ENCODE assay signal across 12 cellular contexts in the genomic region with DNA sequence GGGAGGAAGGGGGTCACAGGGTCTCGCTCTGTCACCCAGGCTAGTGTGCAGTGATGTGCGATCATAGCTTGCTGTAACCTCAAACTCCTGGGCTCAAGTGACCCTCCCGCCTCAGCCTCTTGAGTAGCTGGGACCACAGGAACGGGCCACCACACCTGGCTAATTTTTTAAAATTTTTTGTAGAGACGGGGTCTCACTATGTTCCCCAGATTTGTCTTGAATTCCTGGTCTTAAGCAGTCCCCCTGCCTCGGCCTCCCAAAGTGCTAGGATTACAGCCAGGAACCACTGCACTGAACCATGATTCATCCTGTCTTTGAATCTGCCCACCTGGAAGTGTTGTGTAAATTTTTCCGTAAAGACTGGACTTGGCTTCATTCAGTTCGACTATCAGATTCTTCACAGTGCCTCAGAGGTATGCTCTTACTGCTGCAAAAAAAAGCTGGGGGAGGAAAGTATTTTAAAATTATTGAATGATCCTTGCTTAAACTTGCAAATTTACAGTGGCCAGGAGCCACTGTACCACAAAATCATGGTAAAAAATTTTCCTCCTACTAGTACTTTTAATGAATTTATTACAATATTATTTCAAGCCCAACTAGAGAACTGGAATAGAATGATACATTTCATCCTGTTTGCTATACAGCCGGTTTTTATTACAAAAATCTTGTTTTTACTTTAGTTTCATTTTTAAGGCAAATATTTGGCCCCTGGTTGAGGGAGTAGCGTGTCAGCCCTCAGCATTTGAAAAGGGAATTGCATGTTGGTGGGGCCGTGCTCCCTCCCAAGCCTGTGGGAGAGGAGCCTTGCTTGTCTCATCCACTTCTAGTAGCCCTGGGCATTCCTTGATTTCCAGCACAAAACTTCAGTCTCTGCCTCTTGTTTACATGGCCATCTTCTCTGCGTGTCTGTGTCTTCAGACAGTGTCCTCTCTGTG.
DNase-seq lines count a peak whose midpoint lies in the region; ATAC-seq, FAIRE-seq and TF ChIP-seq lines count a peak whose summit lies in the region.
"Had no signal": no experiment of that assay in that cellular context is flagged by ENCODE, and none has a peak within 500 bp of the region (broad histone marks: within the 10 kb centered on the region; RNA-seq: fewer than 3 reads in every experiment).

No MANE protein-coding gene starts in this region.

- no peak overlapping the region for H3K23ac ChIP-seq in trophoblast cell (ENCODE audit: low read length)

- H3K4me2 ChIP-seq in endothelial cell of umbilical vein (ENCODE audit: insufficient read depth, low read length) (no peak overlapping the region), trophoblast cell (ENCODE audit: low read length) (no peak overlapping the region)

- H4K12ac ChIP-seq in trophoblast cell (ENCODE audit: low read depth, low read length), result no peak overlapping the region

- peak overlapping the region; percentile 67 for H2BK12ac ChIP-seq in trophoblast cell (ENCODE audit: low read length)

- H3K9me3 ChIP-seq in endothelial cell of umbilical vein (replicated peaks; ENCODE audit: control insufficient read depth, insufficient read depth, low read length), result no peaks in the 10 kb centered on the region
- no peaks in the 10 kb centered on the region for H3K9me3 ChIP-seq in trophoblast cell (ENCODE audit: insufficient read depth, low read depth, low read length)
- no peaks in the 10 kb centered on the region for H3K9me3 ChIP-seq in aorta (ENCODE audit: control insufficient read depth, low read length)

- dilution Hi-C loops in endothelial cell of umbilical vein (cut with MboI; ENCODE audit: extremely low pct_ligation_motif_present, low sequenced_read_pairs), result no loop called here

- H3K4me1 ChIP-seq in endothelial cell of umbilical vein (ENCODE audit: control insufficient read depth, extremely low read depth, insufficient read depth, low read length) (peaks cover 40% of the 10 kb centered on the region), trophoblast cell (ENCODE audit: control insufficient read depth in 1 of 2, insufficient read depth in 2 of 2, low read length in 2 of 2) (peaks cover 10 to 15% of the 10 kb centered on the region in 2 experiments), aorta (ENCODE audit: control insufficient read depth in 1 of 2, insufficient read depth in 2 of 2, low read length in 2 of 2) (peaks cover 0 to 4% of the 10 kb centered on the region in 2 donors)

- H3K79me2 ChIP-seq in endothelial cell of umbilical vein (ENCODE audit: control insufficient read depth, insufficient read depth, low read length), result no peaks in the 10 kb centered on the region
- no peaks in the 10 kb centered on the region for H3K79me2 ChIP-seq in trophoblast cell (ENCODE audit: control insufficient read depth, insufficient read depth, low read length, poor library complexity)

- H3K14ac ChIP-seq in trophoblast cell (ENCODE audit: low read length), result peak overlapping the region; percentile 32

- no peak overlapping the region for H3K18ac ChIP-seq in trophoblast cell (ENCODE audit: low read length)

- H3K27ac ChIP-seq in RWPE1, result peak overlapping the region; percentile 61
- H3K27ac ChIP-seq in endothelial cell of umbilical vein (ENCODE audit: insufficient read depth, low read depth, low read length), result peak overlapping the region; percentile 45
- no peak overlapping the region for H3K27ac ChIP-seq in trophoblast cell (ENCODE audit: low read depth, low read length)
- H3K27ac ChIP-seq in aorta (ENCODE audit: low read depth in 1 of 2, low read length in 2 of 2), result no peak overlapping the region
- H3K27ac ChIP-seq: 22Rv1 had no signal

- in situ Hi-C loops in KBM-7 (cut with MboI; ENCODE audit: low pct_unique_long_range_greater_than_20kb, low sequenced_read_pairs), result no loop called here

- H3K36me3 ChIP-seq in endothelial cell of umbilical vein (ENCODE audit: control insufficient read depth in 2 of 2, extremely low read depth in 1 of 2, insufficient read depth in 2 of 2, low read length in 2 of 2), result no peaks in the 10 kb centered on the region
- H3K36me3 ChIP-seq in trophoblast cell (ENCODE audit: control insufficient read depth in 1 of 2, insufficient read depth in 2 of 2, low read length in 2 of 2), result no peaks in the 10 kb centered on the region
- no peaks in the 10 kb centered on the region for H3K36me3 ChIP-seq in aorta (ENCODE audit: control insufficient read depth in 1 of 2, insufficient read depth in 2 of 2, low read length in 1 of 2)

- H2BK120ac ChIP-seq in trophoblast cell (ENCODE audit: insufficient read depth, low read length, poor library complexity), result no peak overlapping the region

- H3K9me1 ChIP-seq in endothelial cell of umbilical vein (replicated peaks; ENCODE audit: control insufficient read depth, extremely low read depth, insufficient read depth, low read length), result no peaks in the 10 kb centered on the region

- no peak for TF ChIP-seq POLR2A in endothelial cell of umbilical vein (IDR thresholded peaks at IDR 0.05; ENCODE audit: low read depth, low read length)

- H4K20me1 ChIP-seq in endothelial cell of umbilical vein (replicated peaks; ENCODE audit: control insufficient read depth, extremely low read depth, insufficient read depth, low read length), result no peaks in the 10 kb centered on the region

- no peak for FAIRE-seq in endothelial cell of umbilical vein (lab: Jason Lieb, UNC)

- WGBS in trophoblast cell (ENCODE audit: extremely low coverage, insufficient coverage, insufficient read length), result no CpG with 5 or more reads among the region's 12 CpGs
- 90 to 92% methylated on average over 12 of the region's 12 CpGs for WGBS in aorta, 2 donors

- H4K8ac ChIP-seq in trophoblast cell (ENCODE audit: low read depth, low read length), result peak overlapping the region; percentile 67

- H3K4ac ChIP-seq in trophoblast cell (ENCODE audit: low read depth, low read length), result no peak overlapping the region

- TF ChIP-seq CTCF in RWPE1 (conservative IDR thresholded peaks at IDR 0.05; ENCODE audit: low read depth) (no peak), endothelial cell of umbilical vein (IDR thresholded peaks at IDR 0.05; ENCODE audit: extremely low read depth in 1 of 2, insufficient read depth in 1 of 2, low read depth in 1 of 2, low read length in 2 of 2) (no peak)

- no peak for ATAC-seq in aorta (ENCODE audit: low FRiP score)

- H2AK5ac ChIP-seq in trophoblast cell (ENCODE audit: low read length), result no peak overlapping the region

- no peaks in the 10 kb centered on the region for H3K27me3 ChIP-seq in endothelial cell of umbilical vein (ENCODE audit: control insufficient read depth in 2 of 2, insufficient read depth in 2 of 2, low read length in 2 of 2)
- no peaks in the 10 kb centered on the region for H3K27me3 ChIP-seq in trophoblast cell (ENCODE audit: insufficient read depth, low read length)
- H3K27me3 ChIP-seq in aorta (ENCODE audit: control insufficient read depth in 1 of 2, insufficient read depth in 2 of 2, low read length in 1 of 2), result no peaks in the 10 kb centered on the region

- peak; percentile 39 for DNase-seq in DMS53 (lab: John Stamatoyannopoulos, UW)
- DNase-seq in DMS53 treated with DMSO at 0.1 percent for 48 hours (lab: John Stamatoyannopoulos, UW; ENCODE audit: unreplicated experiment), result no peak
- no peak for DNase-seq in RWPE1 (ENCODE audit: low spot score)
- DNase-seq in endothelial cell of umbilical vein (ENCODE audit: low read depth, low spot score), result peak; percentile 36
- DNase-seq in trophoblast cell, result peak in 1 of 2 donors; percentile 31
- no peak for DNase-seq in KBM-7
- DNase-seq in aorta, result no peak
- DNase-seq in NAMALWA (ENCODE audit: low spot score), result no peak
- DNase-seq: activated CD8-positive, alpha-beta memory T cell treated with anti-CD3 and anti-CD28 coated beads for 24 hours; cerebellar nuclear complex; posterior cingulate gyrus had no signal

- H3K79me1 ChIP-seq in trophoblast cell (ENCODE audit: low read length), result peaks cover 3% of the 10 kb centered on the region

- peak overlapping the region; percentile 39 for H4K91ac ChIP-seq in trophoblast cell (ENCODE audit: low read depth, low read length)

- CTCF ChIA-PET in RWPE1 (lab: Yijun Ruan, JAX), result interaction anchor here (0.6 kb wide), 2 partner anchors 547 to 1731 kb away, joined by 3 read pairs; no protein-coding TSS in a partner anchor
- CTCF ChIA-PET in endothelial cell of umbilical vein (lab: Charles Lee), result interaction anchor here (0.9 kb wide), 1 partner anchor 31 kb away, joined by 3 read pairs; no protein-coding TSS in a partner anchor

- H3K4me3 ChIP-seq in endothelial cell of umbilical vein (replicated peaks in 1 of 3; ENCODE audit: insufficient read depth in 1 of 3, low read depth in 1 of 3, low read length in 3 of 3) (no peak overlapping the region), trophoblast cell (ENCODE audit: low read depth, low read length) (no peak overlapping the region), aorta (ENCODE audit: low read length in 2 of 2) (no peak overlapping the region)

- peak overlapping the region; percentile 47 for H2AFZ ChIP-seq in endothelial cell of umbilical vein (ENCODE audit: low read depth, low read length)
- no peak overlapping the region for H2AFZ ChIP-seq in trophoblast cell (ENCODE audit: insufficient read depth, low read length, poor library complexity)

- H3K9ac ChIP-seq in endothelial cell of umbilical vein (replicated peaks; ENCODE audit: extremely low read depth, insufficient read depth, low read length) (no peak overlapping the region), trophoblast cell (ENCODE audit: low read length) (no peak overlapping the region)

- intact Hi-C loops in endothelial cell of umbilical vein (cut with micrococcal nuclease) (no loop called here), aorta (cut with DNase I) (no loop called here)

- no peak overlapping the region for H2BK5ac ChIP-seq in trophoblast cell (ENCODE audit: low read depth, low read length, poor library complexity)

- no TSS peak for BruUV-seq in endothelial cell of umbilical vein (replicated peaks; lab: Mats Ljungman, UMichigan)

- POLR2A ChIA-PET in RWPE1 (lab: Yijun Ruan, JAX; ENCODE audit: low non-redundant PET) (no interaction called here), endothelial cell of umbilical vein (lab: Charles Lee) (no interaction called here)

TF ChIP-seq in endothelial cell of umbilical vein, 7 proteins besides CTCF, POLR2A, EP300 and RAD21:
- TF ChIP-seq POLR2AphosphoS5 (IDR thresholded peaks at IDR 0.05; ENCODE audit: insufficient read depth, low read depth, low read length) (no peak), FOS (IDR thresholded peaks at IDR 0.05; ENCODE audit: borderline replicate concordance, insufficient read depth, low read length) (no peak), MYC (IDR thresholded peaks at IDR 0.05; ENCODE audit: low read depth, low read length) (no peak), GATA2 (IDR thresholded peaks at IDR 0.05; ENCODE audit: insufficient read depth, insufficient read length, low read depth, low read length) (no peak), JUN (IDR thresholded peaks at IDR 0.05; ENCODE audit: borderline replicate concordance, insufficient read depth, insufficient read length, low read depth) (no peak), EZH2 (IDR thresholded peaks at IDR 0.05; ENCODE audit: borderline replicate concordance, low read depth, low read length, severe bottlenecking) (no peak)
- TF ChIP-seq, protein P1, sequence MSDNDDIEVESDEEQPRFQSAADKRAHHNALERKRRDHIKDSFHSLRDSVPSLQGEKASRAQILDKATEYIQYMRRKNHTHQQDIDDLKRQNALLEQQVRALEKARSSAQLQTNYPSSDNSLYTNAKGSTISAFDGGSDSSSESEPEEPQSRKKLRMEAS (IDR thresholded peaks at IDR 0.05; ENCODE audit: insufficient read depth, insufficient read length), result no peak

Comparison
In these comparisons a context has a peak if more than half of its experiments do, and no peak if none do; other contexts are left out.
1. DNase-seq: peak in DMS53 (single experiment) and endothelial cell of umbilical vein (single experiment); none in DMS53 treated with DMSO at 0.1 percent for 48 hours (single experiment), RWPE1 (single experiment), KBM-7 (single experiment), aorta (0 of 2) and NAMALWA (single experiment).
2. H3K27ac ChIP-seq: peak in RWPE1 (single experiment) and endothelial cell of umbilical vein (single experiment); none in trophoblast cell (single experiment) and aorta (0 of 2).